ENCODE assay signal across 8 cellular contexts in genomic region chr3:47803478-47804025, GRCh38. TPM values are rescaled to one million over a fixed set of nuclear protein-coding genes. Genes with fewer than 3 reads are reported as not detected.
DNase-seq lines count a peak whose midpoint lies in the region; ATAC-seq and TF ChIP-seq lines count a peak whose summit lies in the region.

No MANE protein-coding gene starts in this region.

- POLR2A ChIA-PET in naive thymus-derived CD8-positive, alpha-beta T cell (lab: Charles Lee): interaction anchor here (1.7 kb wide), 1 partner anchor 20 kb away, joined by 4 read pairs; no protein-coding TSS in a partner anchor

- peak overlapping the region; percentile 95 for H2AFZ ChIP-seq in DND-41 (ENCODE audit: low read depth, low read length)

- H3K9me3 Mint-ChIP-seq in central memory CD8-positive, alpha-beta T cell: no peaks in the 10 kb centered on the region
- H3K9me3 Mint-ChIP-seq in naive thymus-derived CD8-positive, alpha-beta T cell: peaks cover 0 to 1% (median 0%) of the 10 kb centered on the region in 9 donors

- H3K4me1 ChIP-seq in DND-41 (ENCODE audit: insufficient read depth, low read length): peaks cover 30% of the 10 kb centered on the region

- H3K4me1 Mint-ChIP-seq in central memory CD8-positive, alpha-beta T cell: peaks cover 10% of the 10 kb centered on the region
- peaks cover 11 to 34% (median 17%) of the 10 kb centered on the region in 4 donors for H3K4me1 Mint-ChIP-seq in naive thymus-derived CD8-positive, alpha-beta T cell

- H3K9me3 ChIP-seq in DND-41 (ENCODE audit: insufficient read depth, low read length, severe bottlenecking): no peaks in the 10 kb centered on the region
- no peaks in the 10 kb centered on the region for H3K9me3 ChIP-seq in MG63

- peak overlapping the region; percentile 92 for H3K4me3 Mint-ChIP-seq in central memory CD8-positive, alpha-beta T cell
- H3K4me3 Mint-ChIP-seq in naive thymus-derived CD8-positive, alpha-beta T cell: peak overlapping the region; percentile 87 to 96 (median 94)

- no peak for TF ChIP-seq POLR2A in erythroblast (IDR thresholded peaks at IDR 0.05; ENCODE audit: low read length)

- peaks cover 16% of the 10 kb centered on the region for H3K36me3 Mint-ChIP-seq in central memory CD8-positive, alpha-beta T cell (ENCODE audit: insufficient read depth)
- H3K36me3 Mint-ChIP-seq in naive thymus-derived CD8-positive, alpha-beta T cell: peaks cover 0 to 22% (median 0%) of the 10 kb centered on the region in 3 donors

- H3K4me3 ChIP-seq in DND-41 (ENCODE audit: low read depth in 1 of 2, low read length in 2 of 2) (peak overlapping the region; percentile 95 to 96), MG63 (peak overlapping the region; percentile 72)

- peak overlapping the region; percentile 82 for H3K27ac ChIP-seq in DND-41 (ENCODE audit: low read length)

- H3K36me3 ChIP-seq in DND-41 (ENCODE audit: insufficient read depth, low read length): peaks cover 25% of the 10 kb centered on the region
- peaks cover 5% of the 10 kb centered on the region for H3K36me3 ChIP-seq in MG63

- 0 out of 2 replicates have a peak, but pooled peaks cover 4% of the 10 kb centered on the region for H4K20me1 ChIP-seq in DND-41 (ENCODE audit: insufficient read depth, low read length)

- no peaks in the 10 kb centered on the region for H3K27me3 ChIP-seq in DND-41 (ENCODE audit: insufficient read depth, low read length, poor library complexity)
- H3K27me3 ChIP-seq in MG63: no peaks in the 10 kb centered on the region

- TF ChIP-seq CTCF in DND-41 (IDR thresholded peaks at IDR 0.05; ENCODE audit: borderline replicate concordance, extremely low read depth, low read length, poor library complexity, severe bottlenecking): no peak

- ATAC-seq in DND-41 (ENCODE audit: insufficient read depth, low read depth): peak; percentile 41
- no peak for ATAC-seq in central memory CD8-positive, alpha-beta T cell (replicated peaks; ENCODE audit: extremely low read depth, poor library complexity, severe bottlenecking)
- ATAC-seq in naive thymus-derived CD8-positive, alpha-beta T cell: peak in 1 of 2 donors; percentile 25
- no peak for ATAC-seq in GM19035 (IDR thresholded peaks at IDR 0.05; ENCODE audit: unreplicated experiment)

- peak overlapping the region; percentile 93 for H3K27ac Mint-ChIP-seq in central memory CD8-positive, alpha-beta T cell (ENCODE audit: low read depth)
- peak overlapping the region; percentile 83 to 97 (median 95) for H3K27ac Mint-ChIP-seq in naive thymus-derived CD8-positive, alpha-beta T cell

- peak; percentile 39 for DNase-seq in DND-41
- DNase-seq in MG63: no peak
- no peak for DNase-seq in central memory CD8-positive, alpha-beta T cell (ENCODE audit: low spot score in 2 of 2)
- DNase-seq in naive thymus-derived CD8-positive, alpha-beta T cell: no peak
- DNase-seq in SKM-1 (lab: John Stamatoyannopoulos, UW; ENCODE audit: unreplicated experiment): no peak
- DNase-seq in erythroblast (lab: John Stamatoyannopoulos, UW): no peak
- no peak for DNase-seq in NCI-H226

- H3K4me2 ChIP-seq in DND-41 (ENCODE audit: insufficient read depth, low read length): peak overlapping the region; percentile 97

- no peaks in the 10 kb centered on the region for H3K27me3 Mint-ChIP-seq in central memory CD8-positive, alpha-beta T cell
- H3K27me3 Mint-ChIP-seq in naive thymus-derived CD8-positive, alpha-beta T cell: no peaks in the 10 kb centered on the region

- H3K9ac ChIP-seq in DND-41 (ENCODE audit: low read depth, low read length): peak overlapping the region; percentile 70

- peaks cover 40% of the 10 kb centered on the region for H3K79me2 ChIP-seq in DND-41 (ENCODE audit: insufficient read depth, low read length)

RNA-seq across cellular contexts. Expression of gene DHX30, which starts 0.6 kb away (rescaled TPM):
- 32.9 and 60.1 TPM in 2 replicates for total RNA-seq in MG63 (2014; rRNA removed; shearing (Covaris generic); ENCODE audit: low replicate concordance)
- total RNA-seq in naive thymus-derived CD8-positive, alpha-beta T cell: 10 to 100 TPM; 90.2 to 95.5 TPM
- polyA plus RNA-seq in naive thymus-derived CD8-positive, alpha-beta T cell: 10 to 100 TPM; 23.5 to 43.6 (median 28.5) TPM

RNA-seq across cellular contexts. Expression of gene SMARCC1, which starts 21.9 kb away (rescaled TPM):
- 33.4 and 40.8 TPM in 2 replicates for total RNA-seq in MG63 (2014; rRNA removed; shearing (Covaris generic); ENCODE audit: low replicate concordance)
- 100 to 1,000 TPM in 1 of 2 experiments, 10 to 100 TPM in 1; 99.6 to 111 TPM for total RNA-seq in naive thymus-derived CD8-positive, alpha-beta T cell
- 10 to 100 TPM; 57.7 to 67.0 (median 65.6) TPM for polyA plus RNA-seq in naive thymus-derived CD8-positive, alpha-beta T cell
